In the genomic region with DNA sequence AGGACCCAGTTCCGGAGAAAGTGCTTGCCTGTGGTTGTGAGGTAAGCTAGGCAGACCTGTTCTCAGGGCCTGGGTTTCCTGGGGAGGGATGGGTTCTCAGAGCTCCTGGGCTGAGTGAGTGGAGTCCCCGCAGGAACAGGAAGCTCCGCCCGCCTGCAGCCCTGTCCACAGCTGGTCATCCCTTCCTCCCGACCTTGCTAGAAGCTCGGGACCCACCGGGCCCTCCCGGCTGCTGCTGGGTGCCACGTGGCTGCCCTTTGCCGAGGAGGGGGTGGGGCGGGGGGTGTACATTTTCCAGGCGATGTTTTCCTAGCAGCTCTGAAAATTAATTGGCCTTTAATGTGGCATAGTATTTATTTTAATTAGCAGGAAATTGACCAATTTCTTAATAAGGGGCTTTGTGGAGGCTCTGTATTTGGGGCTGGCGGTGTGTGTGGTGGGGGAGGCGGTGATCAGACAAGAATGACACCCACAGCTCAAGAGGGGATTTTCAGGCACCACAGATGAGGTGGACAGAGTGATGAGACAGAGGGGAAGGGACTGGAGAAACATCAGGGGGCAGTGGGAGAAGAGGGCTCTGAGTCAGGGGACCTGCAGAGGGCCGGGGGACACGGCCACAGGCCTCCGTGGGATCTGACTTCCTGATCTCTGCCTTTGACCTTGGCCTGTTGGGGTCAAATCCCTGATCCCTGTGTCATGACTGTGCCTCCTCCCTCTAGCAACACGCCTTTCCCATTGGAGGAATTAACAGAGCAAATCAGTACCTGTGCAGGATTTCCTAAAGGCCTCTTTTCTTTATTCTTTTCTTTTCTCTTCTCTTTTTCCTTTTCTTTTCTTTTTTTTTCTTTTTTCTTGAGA, we compare ENCODE assay signal across 15 cellular contexts.
DNase-seq lines count a peak whose midpoint lies in the region; ATAC-seq and TF ChIP-seq lines count a peak whose summit lies in the region.
"Had no signal": no experiment of that assay in that cellular context is flagged by ENCODE, and none has a peak within 500 bp of the region (broad histone marks: within the 10 kb centered on the region; RNA-seq: fewer than 3 reads in every experiment).

No MANE protein-coding gene starts in this region.

- POLR2A ChIA-PET in CD4-positive, alpha-beta T cell (lab: Charles Lee), result interaction anchor here (0.8 kb wide), 1 partner anchor 36 kb away, joined by 3 read pairs; no protein-coding TSS in a partner anchor
- POLR2A ChIA-PET in naive thymus-derived CD4-positive, alpha-beta T cell (lab: Charles Lee), result no interaction called here

- no peaks in the 10 kb centered on the region for H3K9me3 Mint-ChIP-seq in CD4-positive, alpha-beta T cell
- H3K9me3 Mint-ChIP-seq in effector memory CD8-positive, alpha-beta T cell, result no peaks in the 10 kb centered on the region
- H3K9me3 Mint-ChIP-seq in naive thymus-derived CD4-positive, alpha-beta T cell, result peaks cover 0 to 3% (median 0%) of the 10 kb centered on the region in 11 donors
- H3K9me3 Mint-ChIP-seq: activated B cell treated with CpG ODN at 0.5 μM for 24 hours; activated naive CD4-positive, alpha-beta T cell treated with anti-CD3 and anti-CD28 coated beads, Interleukin-2, amount 50 U/mL, for 72 hours had no signal

- CTCF ChIA-PET in CD4-positive, alpha-beta T cell (lab: Charles Lee), result no interaction called here
- CTCF ChIA-PET in naive thymus-derived CD4-positive, alpha-beta T cell (lab: Charles Lee), result interaction anchor here (0.6 to 1.1 kb wide), 2 partner anchors 37 to 74 kb away, joined by 4 to 5 read pairs; no protein-coding TSS in a partner anchor

- H3K36me3 Mint-ChIP-seq in CD4-positive, alpha-beta T cell (ENCODE audit: low read depth), result no peaks in the 10 kb centered on the region
- H3K36me3 Mint-ChIP-seq in effector memory CD8-positive, alpha-beta T cell (ENCODE audit: insufficient read depth), result no peaks in the 10 kb centered on the region
- no peaks in the 10 kb centered on the region for H3K36me3 Mint-ChIP-seq in naive thymus-derived CD4-positive, alpha-beta T cell
- H3K36me3 Mint-ChIP-seq: activated naive CD4-positive, alpha-beta T cell treated with anti-CD3 and anti-CD28 coated beads, Interleukin-2, amount 50 U/mL, for 72 hours had no signal

- peaks cover 11% of the 10 kb centered on the region for H3K4me1 Mint-ChIP-seq in CD4-positive, alpha-beta T cell (ENCODE audit: low read depth)
- peaks cover 13 to 20% of the 10 kb centered on the region in 2 donors for H3K4me1 Mint-ChIP-seq in effector memory CD8-positive, alpha-beta T cell (ENCODE audit: low read depth in 2 of 2)
- peaks cover 8 to 19% (median 12%) of the 10 kb centered on the region in 7 donors for H3K4me1 Mint-ChIP-seq in naive thymus-derived CD4-positive, alpha-beta T cell

- H3K4me3 ChIP-seq in naive thymus-derived CD4-positive, alpha-beta T cell (ENCODE audit: low read length), result no peak overlapping the region
- H3K4me3 ChIP-seq: PC-9, suprapubic skin had no signal

- no peak for DNase-seq in CD4-positive, alpha-beta T cell
- DNase-seq in HT1080 (ENCODE audit: low read depth), result peak; percentile 43
- no peak for DNase-seq in effector memory CD8-positive, alpha-beta T cell
- no peak for DNase-seq in naive thymus-derived CD4-positive, alpha-beta T cell
- no peak for DNase-seq in NCI-H510A (lab: John Stamatoyannopoulos, UW)
- no peak for DNase-seq in HUDEP-2 (lab: John Stamatoyannopoulos, UW; ENCODE audit: unreplicated experiment in 76 of 76)
- DNase-seq: activated B cell treated with CpG ODN at 0.5 μM for 24 hours; NCI-H1930; nucleus accumbens; stimulated activated CD4-positive, alpha-beta T cell treated with anti-CD3 and anti-CD28 coated beads, Interleukin-4, amount 100 ng/mL, for 24 hours had no signal

- no peaks in the 10 kb centered on the region for H3K27me3 Mint-ChIP-seq in CD4-positive, alpha-beta T cell
- no peaks in the 10 kb centered on the region for H3K27me3 Mint-ChIP-seq in effector memory CD8-positive, alpha-beta T cell
- H3K27me3 Mint-ChIP-seq in naive thymus-derived CD4-positive, alpha-beta T cell, result no peaks in the 10 kb centered on the region

- no peak overlapping the region for H3K27ac ChIP-seq in CD4-positive, alpha-beta T cell (ENCODE audit: low read depth, low read length)
- H3K27ac ChIP-seq in naive thymus-derived CD4-positive, alpha-beta T cell (ENCODE audit: low read depth, low read length), result no peak overlapping the region
- H3K27ac ChIP-seq: PC-9, suprapubic skin had no signal

- H3K9me3 ChIP-seq in CD4-positive, alpha-beta T cell (ENCODE audit: control insufficient read depth, low read length), result no peaks in the 10 kb centered on the region
- H3K9me3 ChIP-seq in naive thymus-derived CD4-positive, alpha-beta T cell (ENCODE audit: control insufficient read depth in 2 of 3, low read length in 3 of 3), result no peaks in the 10 kb centered on the region
- H3K9me3 ChIP-seq: suprapubic skin had no signal

- no peaks in the 10 kb centered on the region for H3K27me3 ChIP-seq in CD4-positive, alpha-beta T cell (ENCODE audit: control insufficient read depth, insufficient read depth, low read length)
- no peaks in the 10 kb centered on the region for H3K27me3 ChIP-seq in naive thymus-derived CD4-positive, alpha-beta T cell (ENCODE audit: control insufficient read depth in 2 of 2, insufficient read depth in 2 of 2, low read length in 2 of 2)
- H3K27me3 ChIP-seq: suprapubic skin had no signal

- H3K4me1 ChIP-seq in naive thymus-derived CD4-positive, alpha-beta T cell (ENCODE audit: control insufficient read depth in 2 of 2, insufficient read depth in 2 of 2, low read length in 2 of 2), result no peaks in the 10 kb centered on the region

- no peak for TF ChIP-seq CTCF in CD4-positive, alpha-beta T cell (IDR thresholded peaks at IDR 0.05)

- peak overlapping the region; percentile 24 for H3K27ac Mint-ChIP-seq in CD4-positive, alpha-beta T cell
- H3K27ac Mint-ChIP-seq in effector memory CD8-positive, alpha-beta T cell, result peak overlapping the region; percentile 17 to 79
- H3K27ac Mint-ChIP-seq in naive thymus-derived CD4-positive, alpha-beta T cell, result peak overlapping the region in 4 of 9 donors; percentile 20 to 65 (median 36)
- H3K27ac Mint-ChIP-seq: activated B cell treated with CpG ODN at 0.5 μM for 24 hours had no signal

- no peak overlapping the region for H3K4me3 Mint-ChIP-seq in CD4-positive, alpha-beta T cell
- peak overlapping the region; percentile 16 to 55 for H3K4me3 Mint-ChIP-seq in effector memory CD8-positive, alpha-beta T cell
- H3K4me3 Mint-ChIP-seq in naive thymus-derived CD4-positive, alpha-beta T cell, result no peak overlapping the region
- H3K4me3 Mint-ChIP-seq: activated B cell treated with CpG ODN at 0.5 μM for 24 hours had no signal

- intact Hi-C loops in CD4-positive, alpha-beta T cell (cut with DNase I, micrococcal nuclease), result no loop called here
- intact Hi-C loops in naive thymus-derived CD4-positive, alpha-beta T cell (cut with micrococcal nuclease), result no loop called here

- no peaks in the 10 kb centered on the region for H3K36me3 ChIP-seq in naive thymus-derived CD4-positive, alpha-beta T cell (ENCODE audit: control insufficient read depth in 2 of 3, insufficient read depth in 3 of 3, low read length in 3 of 3)
- H3K36me3 ChIP-seq: suprapubic skin had no signal

- ATAC-seq in CD4-positive, alpha-beta T cell (ENCODE audit: poor library complexity), result no peak
- peak; percentile 81 for ATAC-seq in effector memory CD8-positive, alpha-beta T cell (replicated peaks)
- peak; percentile 60 for ATAC-seq in naive thymus-derived CD4-positive, alpha-beta T cell
- ATAC-seq in GM19397 (IDR thresholded peaks at IDR 0.05; ENCODE audit: unreplicated experiment) (no peak), HG03378 (IDR thresholded peaks at IDR 0.05; ENCODE audit: unreplicated experiment) (no peak)

Comparison
In these comparisons a context has a peak if more than half of its experiments do, and no peak if none do; other contexts are left out.
1. ATAC-seq: peak in effector memory CD8-positive, alpha-beta T cell (single experiment) and naive thymus-derived CD4-positive, alpha-beta T cell (single experiment); none in CD4-positive, alpha-beta T cell (single experiment), GM19397 (single experiment) and HG03378 (single experiment).
2. H3K4me3 Mint-ChIP-seq: peak in effector memory CD8-positive, alpha-beta T cell (2 of 2); none in CD4-positive, alpha-beta T cell (single experiment) and naive thymus-derived CD4-positive, alpha-beta T cell (0 of 10).